ENCODE assay signal across 10 cellular contexts in genomic region chr9:22117511-22118388, GRCh38.
DNase-seq lines count a peak whose midpoint lies in the region; ATAC-seq and TF ChIP-seq lines count a peak whose summit lies in the region.
"Had no signal": no experiment of that assay in that cellular context is flagged by ENCODE, and none has a peak within 500 bp of the region (broad histone marks: within the 10 kb centered on the region; RNA-seq: fewer than 3 reads in every experiment).

No MANE protein-coding gene starts in this region.

- H3K9me3 ChIP-seq in endodermal cell (ENCODE audit: control insufficient read depth, low read length) (peaks cover 5% of the 10 kb centered on the region), mesenchymal stem cell (ENCODE audit: control insufficient read depth, low read length) (peaks cover 4% of the 10 kb centered on the region), upper lobe of right lung (no peaks in the 10 kb centered on the region)

- no peak overlapping the region for H3K27ac ChIP-seq in endodermal cell (ENCODE audit: low read depth, low read length)
- H3K27ac ChIP-seq in mesenchymal stem cell (ENCODE audit: low read length, poor library complexity, severe bottlenecking) = peak overlapping the region; percentile 90
- peak overlapping the region; percentile 59 for H3K27ac ChIP-seq in upper lobe of right lung
- H3K27ac ChIP-seq: cardiac muscle cell had no signal

- peak overlapping the region; percentile 16 to 64 for H3K4ac ChIP-seq in mesenchymal stem cell (ENCODE audit: low read depth in 1 of 2, low read length in 2 of 2)

- H3K4me1 Mint-ChIP-seq in activated naive CD8-positive, alpha-beta T cell treated with anti-CD3 and anti-CD28 coated beads, Interleukin-2, amount 10 ng/mL, durations not matched to agents 7 days and 5 days = peaks cover 24% of the 10 kb centered on the region
- peaks cover 3% of the 10 kb centered on the region for H3K4me1 Mint-ChIP-seq in activated naive CD8-positive, alpha-beta T cell treated with anti-CD3 and anti-CD28 coated beads for 36 hours
- H3K4me1 Mint-ChIP-seq in endodermal cell = peaks cover 24% of the 10 kb centered on the region
- peaks cover 13% of the 10 kb centered on the region for H3K4me1 Mint-ChIP-seq in activated CD4-positive, alpha-beta T cell treated with anti-CD3 and anti-CD28 coated beads, Interleukin-2, amount 10 ng/mL, durations not matched to agents 24 days and 14 days

- no peak overlapping the region for H3K4me2 ChIP-seq in mesenchymal stem cell (ENCODE audit: low read length, poor library complexity, severe bottlenecking)

- no peak overlapping the region for H2BK15ac ChIP-seq in mesenchymal stem cell (ENCODE audit: low read depth, poor library complexity, severe bottlenecking)

- intact Hi-C loops in upper lobe of right lung (cut with DNase I) = no loop called here
- intact Hi-C loops in activated CD4-positive, alpha-beta T cell treated with anti-CD3 and anti-CD28 coated beads, Interleukin-2, amount 10 ng/mL, durations not matched to agents 24 days and 14 days (cut with micrococcal nuclease) = loop anchor here (2.0 kb wide), 2 partner anchors 13 to 141 kb away; no protein-coding TSS in a partner anchor

- no peak overlapping the region for H3K14ac ChIP-seq in mesenchymal stem cell (ENCODE audit: low read length in 2 of 2)

- no peaks in the 10 kb centered on the region for H3K79me1 ChIP-seq in mesenchymal stem cell (replicated peaks; ENCODE audit: low read length, poor library complexity, severe bottlenecking)

- POLR2A ChIA-PET in activated naive CD8-positive, alpha-beta T cell treated with anti-CD3 and anti-CD28 coated beads, Interleukin-2, amount 10 ng/mL, durations not matched to agents 7 days and 5 days (lab: Charles Lee) = interaction anchor here (0.5 to 1.2 kb wide), 4 partner anchors 37 to 315 kb away, joined by 3 to 5 read pairs (median 4); partner anchors contain the start of gene MTAP

- H3K9ac ChIP-seq in endodermal cell (ENCODE audit: extremely low read depth, low read length, poor library complexity, severe bottlenecking) (no peak overlapping the region), mesenchymal stem cell (ENCODE audit: low read length) (peak overlapping the region; percentile 72)

- H3K36me3 Mint-ChIP-seq in activated naive CD8-positive, alpha-beta T cell treated with anti-CD3 and anti-CD28 coated beads, Interleukin-2, amount 10 ng/mL, durations not matched to agents 7 days and 5 days = peaks cover 28% of the 10 kb centered on the region
- no peaks in the 10 kb centered on the region for H3K36me3 Mint-ChIP-seq in activated naive CD8-positive, alpha-beta T cell treated with anti-CD3 and anti-CD28 coated beads for 36 hours
- no peaks in the 10 kb centered on the region for H3K36me3 Mint-ChIP-seq in endodermal cell (ENCODE audit: low read depth)
- no peaks in the 10 kb centered on the region for H3K36me3 Mint-ChIP-seq in activated CD4-positive, alpha-beta T cell treated with anti-CD3 and anti-CD28 coated beads, Interleukin-2, amount 10 ng/mL, durations not matched to agents 24 days and 14 days (ENCODE audit: low read depth)

- H4K91ac ChIP-seq in mesenchymal stem cell (ENCODE audit: low read length) = peak overlapping the region; percentile 22

- H2AFZ ChIP-seq in mesenchymal stem cell (ENCODE audit: low read depth, low read length) = no peak overlapping the region

- H3K27me3 Mint-ChIP-seq in activated naive CD8-positive, alpha-beta T cell treated with anti-CD3 and anti-CD28 coated beads, Interleukin-2, amount 10 ng/mL, durations not matched to agents 7 days and 5 days = peaks cover 32% of the 10 kb centered on the region
- H3K27me3 Mint-ChIP-seq in activated naive CD8-positive, alpha-beta T cell treated with anti-CD3 and anti-CD28 coated beads for 36 hours = peaks cover 28% of the 10 kb centered on the region
- H3K27me3 Mint-ChIP-seq in endodermal cell (ENCODE audit: insufficient read depth) = peaks cover 2% of the 10 kb centered on the region
- H3K27me3 Mint-ChIP-seq in activated CD4-positive, alpha-beta T cell treated with anti-CD3 and anti-CD28 coated beads, Interleukin-2, amount 10 ng/mL, durations not matched to agents 24 days and 14 days = peaks cover 60% of the 10 kb centered on the region

- H3K4me1 ChIP-seq in endodermal cell (ENCODE audit: control insufficient read depth, insufficient read depth, low read length) = peaks cover 9% of the 10 kb centered on the region
- H3K4me1 ChIP-seq in mesenchymal stem cell (ENCODE audit: control insufficient read depth, insufficient read depth, low read depth, low read length) = peaks cover 6% of the 10 kb centered on the region
- H3K4me1 ChIP-seq in upper lobe of right lung = peaks cover 8% of the 10 kb centered on the region

- peak overlapping the region; percentile 87 for H4K8ac ChIP-seq in mesenchymal stem cell (ENCODE audit: low read length)

- ATAC-seq in activated naive CD8-positive, alpha-beta T cell treated with anti-CD3 and anti-CD28 coated beads, Interleukin-2, amount 10 ng/mL, durations not matched to agents 7 days and 5 days (ENCODE audit: low read depth) = peak; percentile 36
- peak; percentile 89 for ATAC-seq in upper lobe of right lung

- no peak overlapping the region for H3K4me3 Mint-ChIP-seq in activated naive CD8-positive, alpha-beta T cell treated with anti-CD3 and anti-CD28 coated beads, Interleukin-2, amount 10 ng/mL, durations not matched to agents 7 days and 5 days
- H3K4me3 Mint-ChIP-seq in activated naive CD8-positive, alpha-beta T cell treated with anti-CD3 and anti-CD28 coated beads for 36 hours = no peak overlapping the region
- H3K4me3 Mint-ChIP-seq in endodermal cell = no peak overlapping the region
- H3K4me3 Mint-ChIP-seq in activated CD4-positive, alpha-beta T cell treated with anti-CD3 and anti-CD28 coated beads, Interleukin-2, amount 10 ng/mL, durations not matched to agents 24 days and 14 days = no peak overlapping the region

- peak overlapping the region; percentile 81 to 83 for H3K18ac ChIP-seq in mesenchymal stem cell (ENCODE audit: low read depth in 1 of 2, low read length in 2 of 2)

- peak overlapping the region; percentile 60 to 85 for H2BK12ac ChIP-seq in mesenchymal stem cell (ENCODE audit: low read length in 2 of 2)

- peak overlapping the region; percentile 90 for H2BK120ac ChIP-seq in mesenchymal stem cell (ENCODE audit: low read depth, low read length)

- peak overlapping the region; percentile 74 for H3K27ac Mint-ChIP-seq in activated naive CD8-positive, alpha-beta T cell treated with anti-CD3 and anti-CD28 coated beads, Interleukin-2, amount 10 ng/mL, durations not matched to agents 7 days and 5 days
- H3K27ac Mint-ChIP-seq in activated naive CD8-positive, alpha-beta T cell treated with anti-CD3 and anti-CD28 coated beads for 36 hours = no peak overlapping the region
- H3K27ac Mint-ChIP-seq in endodermal cell = peak overlapping the region; percentile 65
- H3K27ac Mint-ChIP-seq in activated CD4-positive, alpha-beta T cell treated with anti-CD3 and anti-CD28 coated beads, Interleukin-2, amount 10 ng/mL, durations not matched to agents 24 days and 14 days = no peak overlapping the region

- no peak overlapping the region for H3K23ac ChIP-seq in mesenchymal stem cell (ENCODE audit: low read length in 2 of 2)

- peak overlapping the region; percentile 0 for H2BK5ac ChIP-seq in mesenchymal stem cell (ENCODE audit: low read depth, low read length, poor library complexity, severe bottlenecking)

- H3K4me3 ChIP-seq in endodermal cell (ENCODE audit: low read length) (no peak overlapping the region), mesenchymal stem cell (ENCODE audit: insufficient read depth in 1 of 2, low read depth in 1 of 2, low read length in 2 of 2) (no peak overlapping the region), upper lobe of right lung (no peak overlapping the region)
- H3K4me3 ChIP-seq: cardiac muscle cell had no signal

- H3K36me3 ChIP-seq in endodermal cell (ENCODE audit: control insufficient read depth, insufficient read depth, low read length) = no peaks in the 10 kb centered on the region
- no peaks in the 10 kb centered on the region for H3K36me3 ChIP-seq in mesenchymal stem cell (ENCODE audit: control insufficient read depth in 1 of 2, insufficient read depth in 2 of 2, low read depth in 1 of 2, low read length in 2 of 2)
- H3K36me3 ChIP-seq in upper lobe of right lung = no peaks in the 10 kb centered on the region
- H3K36me3 ChIP-seq: cardiac muscle cell had no signal

- TF ChIP-seq CTCF in endodermal cell (conservative IDR thresholded peaks at IDR 0.05) = no peak
- no peak for TF ChIP-seq CTCF in upper lobe of right lung (IDR thresholded peaks at IDR 0.05)

- H3K9me3 Mint-ChIP-seq in activated naive CD8-positive, alpha-beta T cell treated with anti-CD3 and anti-CD28 coated beads, Interleukin-2, amount 10 ng/mL, durations not matched to agents 7 days and 5 days = peaks cover 8% of the 10 kb centered on the region
- H3K9me3 Mint-ChIP-seq in activated naive CD8-positive, alpha-beta T cell treated with anti-CD3 and anti-CD28 coated beads for 36 hours = no peaks in the 10 kb centered on the region
- peaks cover 5% of the 10 kb centered on the region for H3K9me3 Mint-ChIP-seq in endodermal cell
- no peaks in the 10 kb centered on the region for H3K9me3 Mint-ChIP-seq in activated CD4-positive, alpha-beta T cell treated with anti-CD3 and anti-CD28 coated beads, Interleukin-2, amount 10 ng/mL, durations not matched to agents 24 days and 14 days

- no peak for DNase-seq in activated naive CD8-positive, alpha-beta T cell treated with anti-CD3 and anti-CD28 coated beads, Interleukin-2, amount 10 ng/mL, durations not matched to agents 7 days and 5 days
- no peak for DNase-seq in activated naive CD8-positive, alpha-beta T cell treated with anti-CD3 and anti-CD28 coated beads for 36 hours
- DNase-seq in endodermal cell (peak; percentile 83), mesenchymal stem cell (peak; percentile 66), upper lobe of right lung (no peak), hepatic stellate cell (ENCODE audit: low spot score) (no peak), NCI-H2196 (lab: John Stamatoyannopoulos, UW; ENCODE audit: unreplicated experiment) (no peak)
- no peak for DNase-seq in activated CD4-positive, alpha-beta T cell treated with anti-CD3 and anti-CD28 coated beads, Interleukin-2, amount 10 ng/mL, durations not matched to agents 24 days and 14 days
- DNase-seq: NCI-H526 treated with DMSO at 0.1 percent for 48 hours had no signal

- H3K27me3 ChIP-seq in endodermal cell (ENCODE audit: control insufficient read depth, insufficient read depth, low read length, poor library complexity, severe bottlenecking) (no peaks in the 10 kb centered on the region), mesenchymal stem cell (ENCODE audit: control insufficient read depth in 1 of 2, insufficient read depth in 1 of 2, low read length in 2 of 2) (no peaks in the 10 kb centered on the region), upper lobe of right lung (no peaks in the 10 kb centered on the region)
- H3K27me3 ChIP-seq: cardiac muscle cell had no signal

- 20 to 34% methylated on average over 6 to 9 of the region's 9 CpGs for WGBS in endodermal cell (ENCODE audit: insufficient coverage in 1 of 2, insufficient read length in 1 of 2), 2 experiments
- WGBS in mesenchymal stem cell = 14% methylated on average over 8 of the region's 9 CpGs

- H2AK5ac ChIP-seq in mesenchymal stem cell (ENCODE audit: low read length, severe bottlenecking) = peak overlapping the region; percentile 7

Comparison
In these comparisons a context has a peak if more than half of its experiments do, and no peak if none do; other contexts are left out.
1. H3K27ac Mint-ChIP-seq: peak in activated naive CD8-positive, alpha-beta T cell treated with anti-CD3 and anti-CD28 coated beads, Interleukin-2, amount 10 ng/mL, durations not matched to agents 7 days and 5 days (single experiment) and endodermal cell (single experiment); none in activated naive CD8-positive, alpha-beta T cell treated with anti-CD3 and anti-CD28 coated beads for 36 hours (single experiment) and activated CD4-positive, alpha-beta T cell treated with anti-CD3 and anti-CD28 coated beads, Interleukin-2, amount 10 ng/mL, durations not matched to agents 24 days and 14 days (single experiment).
2. DNase-seq: peak in endodermal cell (single experiment) and mesenchymal stem cell (single experiment); none in activated naive CD8-positive, alpha-beta T cell treated with anti-CD3 and anti-CD28 coated beads, Interleukin-2, amount 10 ng/mL, durations not matched to agents 7 days and 5 days (single experiment), activated naive CD8-positive, alpha-beta T cell treated with anti-CD3 and anti-CD28 coated beads for 36 hours (single experiment), upper lobe of right lung (single experiment), hepatic stellate cell (single experiment), activated CD4-positive, alpha-beta T cell treated with anti-CD3 and anti-CD28 coated beads, Interleukin-2, amount 10 ng/mL, durations not matched to agents 24 days and 14 days (single experiment) and NCI-H2196 (single experiment).